8 cellular contexts compared by ENCODE assay signal in genomic region chr13:113187263-113187669, GRCh38. TPM values are rescaled to one million over a fixed set of nuclear protein-coding genes. Genes with fewer than 3 reads are reported as not detected.
DNase-seq lines count a peak whose midpoint lies in the region; ATAC-seq, FAIRE-seq and TF ChIP-seq lines count a peak whose summit lies in the region.

No MANE protein-coding gene starts in this region.

- H3K9me3 ChIP-seq in trophoblast cell (ENCODE audit: insufficient read depth, low read depth, low read length) (no peaks in the 10 kb centered on the region), WERI-Rb-1 (ENCODE audit: severe bottlenecking) (no peaks in the 10 kb centered on the region)

- H2BK5ac ChIP-seq in trophoblast cell (ENCODE audit: low read depth, low read length, poor library complexity), result no peak overlapping the region

- no peak for ATAC-seq in GM19324 (IDR thresholded peaks at IDR 0.05; ENCODE audit: low FRiP score, unreplicated experiment)

- H3K18ac ChIP-seq in trophoblast cell (ENCODE audit: low read length), result no peak overlapping the region

- TF ChIP-seq CTCF in fibroblast of pulmonary artery (IDR thresholded peaks at IDR 0.05; ENCODE audit: low read length, missing control alignments), result no peak
- no peak for TF ChIP-seq CTCF in WERI-Rb-1 (IDR thresholded peaks at IDR 0.05; ENCODE audit: low read depth, low read length)

- DNase-seq in HT-29 (ENCODE audit: low spot score) (peak; percentile 94), fibroblast of pulmonary artery (ENCODE audit: low read depth) (peak; percentile 99), trophoblast cell (peak; percentile 92 to 96), mesenteric fat pad (ENCODE audit: low spot score) (no peak), WERI-Rb-1 (no peak)
- DNase-seq in activated CD8-positive, alpha-beta memory T cell treated with anti-CD3 and anti-CD28 coated beads for 24 hours, result peak; percentile 72

- no peak overlapping the region for H3K9ac ChIP-seq in trophoblast cell (ENCODE audit: low read length)

- H3K27ac ChIP-seq in trophoblast cell (ENCODE audit: low read depth, low read length), result no peak overlapping the region
- H3K27ac ChIP-seq in WERI-Rb-1, result no peak overlapping the region

- no peak overlapping the region for H4K91ac ChIP-seq in trophoblast cell (ENCODE audit: low read depth, low read length)

- no peak overlapping the region for H3K4me2 ChIP-seq in trophoblast cell (ENCODE audit: low read length)

- WGBS in trophoblast cell (ENCODE audit: extremely low coverage, insufficient coverage, insufficient read length), result no CpG with 5 or more reads among the region's 9 CpGs

- H3K79me2 ChIP-seq in trophoblast cell (ENCODE audit: control insufficient read depth, insufficient read depth, low read length, poor library complexity), result no peaks in the 10 kb centered on the region

- H2BK12ac ChIP-seq in trophoblast cell (ENCODE audit: low read length), result no peak overlapping the region

- H3K27me3 ChIP-seq in trophoblast cell (ENCODE audit: insufficient read depth, low read length) (no peaks in the 10 kb centered on the region), WERI-Rb-1 (ENCODE audit: insufficient read depth, low read depth, severe bottlenecking) (no peaks in the 10 kb centered on the region)

- H3K36me3 ChIP-seq in trophoblast cell (ENCODE audit: control insufficient read depth in 1 of 2, insufficient read depth in 2 of 2, low read length in 2 of 2), result peaks cover 19 to 29% of the 10 kb centered on the region in 2 experiments
- H3K36me3 ChIP-seq in WERI-Rb-1, result peaks cover 91% of the 10 kb centered on the region

- H3K14ac ChIP-seq in trophoblast cell (ENCODE audit: low read length), result no peak overlapping the region

- H3K4ac ChIP-seq in trophoblast cell (ENCODE audit: low read depth, low read length), result no peak overlapping the region

- H2BK120ac ChIP-seq in trophoblast cell (ENCODE audit: insufficient read depth, low read length, poor library complexity), result no peak overlapping the region

- no peak overlapping the region for H2AK5ac ChIP-seq in trophoblast cell (ENCODE audit: low read length)

- H3K23ac ChIP-seq in trophoblast cell (ENCODE audit: low read length), result no peak overlapping the region

- H2AFZ ChIP-seq in trophoblast cell (ENCODE audit: insufficient read depth, low read length, poor library complexity), result no peak overlapping the region

- H3K79me1 ChIP-seq in trophoblast cell (ENCODE audit: low read length), result no peaks in the 10 kb centered on the region

- no peak overlapping the region for H4K8ac ChIP-seq in trophoblast cell (ENCODE audit: low read depth, low read length)

- peak; percentile 99 for FAIRE-seq in A204.1 (lab: Jason Lieb, UNC)

- H3K4me1 ChIP-seq in trophoblast cell (ENCODE audit: control insufficient read depth in 1 of 2, insufficient read depth in 2 of 2, low read length in 2 of 2), result peaks cover 0 to 4% of the 10 kb centered on the region in 2 experiments

- H3K4me3 ChIP-seq in fibroblast of pulmonary artery (replicated peaks; ENCODE audit: low read depth, low read length) (no peak overlapping the region), trophoblast cell (ENCODE audit: low read depth, low read length) (no peak overlapping the region), WERI-Rb-1 (ENCODE audit: low read depth, low read length) (no peak overlapping the region)

- H4K12ac ChIP-seq in trophoblast cell (ENCODE audit: low read depth, low read length), result no peak overlapping the region

RNA-seq across cellular contexts. Expression of gene PCID2, which starts 21.2 kb away (rescaled TPM):
- total RNA-seq in HT-29 (2014; rRNA removed; shearing (Covaris generic)), result 62.4 and 69.0 TPM in 2 replicates
- polyA plus RNA-seq in trophoblast cell (2013), result 29.9 and 30.4 TPM in 2 replicates
- 37.4 TPM for total RNA-seq in mesenteric fat pad

RNA-seq across cellular contexts. Expression of gene CUL4A, which starts 22.1 kb away (rescaled TPM):
- 184 and 200 TPM in 2 replicates for total RNA-seq in HT-29 (2014; rRNA removed; shearing (Covaris generic))
- polyA plus RNA-seq in trophoblast cell (2013), result 45.6 and 47.5 TPM in 2 replicates
- total RNA-seq in mesenteric fat pad, result 67.0 TPM

RNA-seq across cellular contexts. Expression of gene PROZ, which starts 28.8 kb away (rescaled TPM):
- total RNA-seq in HT-29 (2014; rRNA removed; shearing (Covaris generic)), result not detected in 2 replicates
- not detected in 2 replicates for polyA plus RNA-seq in trophoblast cell (2013)
- total RNA-seq in mesenteric fat pad, result not detected

Comparison
In these comparisons a context has a peak if more than half of its experiments do, and no peak if none do; other contexts are left out.
1. DNase-seq: peak in HT-29 (single experiment), activated CD8-positive, alpha-beta memory T cell treated with anti-CD3 and anti-CD28 coated beads for 24 hours (single experiment), fibroblast of pulmonary artery (single experiment) and trophoblast cell (2 of 2); none in mesenteric fat pad (single experiment) and WERI-Rb-1 (single experiment).